8 cellular contexts compared by ENCODE assay signal in the genomic region with DNA sequence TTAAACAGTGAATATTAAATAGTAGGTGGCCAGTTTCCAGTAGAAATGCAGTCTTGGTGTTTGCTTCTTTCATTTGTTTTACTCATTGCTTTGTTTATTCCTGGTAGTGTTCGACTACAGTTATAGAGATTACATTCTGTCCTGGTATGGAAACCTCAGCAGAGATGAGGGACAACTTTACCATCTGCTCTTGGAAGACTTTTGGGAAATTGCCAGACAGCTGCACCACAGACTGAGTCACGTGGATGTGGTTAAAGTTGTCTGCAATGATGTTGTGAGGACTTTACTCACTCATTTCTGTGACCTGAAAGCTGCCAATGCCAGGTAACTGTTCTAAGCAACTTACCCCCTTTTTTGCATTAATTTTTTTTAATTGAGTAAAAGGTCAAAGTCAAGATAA. TPM values are rescaled to one million over a fixed set of nuclear protein-coding genes. Genes with fewer than 3 reads are reported as not detected.
DNase-seq lines count a peak whose midpoint lies in the region; ATAC-seq, FAIRE-seq and TF ChIP-seq lines count a peak whose summit lies in the region.
"Not testable (repeated sequence)": the region's sequence is repeated elsewhere in the genome, so short reads cannot be mapped to it uniquely, and the experiment has no call there.

No MANE protein-coding gene starts in this region.

- peak; percentile 90 for FAIRE-seq in RCC 7860 (lab: Jason Lieb, UNC)

- H3K36me3 Mint-ChIP-seq in activated naive CD8-positive, alpha-beta T cell; memory B cell: not testable (repeated sequence)

- not testable (repeated sequence) for H3K4me3 ChIP-seq in fibroblast of mammary gland (ENCODE audit: control insufficient read depth, low read depth, low read length)

- peaks cover 24% of the 10 kb centered on the region for H3K4me1 Mint-ChIP-seq in activated naive CD8-positive, alpha-beta T cell (ENCODE audit: low read depth)
- peaks cover 39% of the 10 kb centered on the region for H3K4me1 Mint-ChIP-seq in memory B cell

- not testable (repeated sequence) for TF ChIP-seq CTCF in fibroblast of mammary gland (conservative IDR thresholded peaks at IDR 0.05; ENCODE audit: control insufficient read depth, insufficient read depth, low read depth, low read length)

- H3K4me3 Mint-ChIP-seq in activated naive CD8-positive, alpha-beta T cell; memory B cell: not testable (repeated sequence)

- H3K27me3 Mint-ChIP-seq in activated naive CD8-positive, alpha-beta T cell; memory B cell: not testable (repeated sequence)

- not testable (repeated sequence) for H3K9me3 Mint-ChIP-seq in activated naive CD8-positive, alpha-beta T cell (ENCODE audit: low read depth); memory B cell

- H3K27ac Mint-ChIP-seq in activated naive CD8-positive, alpha-beta T cell: peak overlapping the region; percentile 43
- not testable (repeated sequence) for H3K27ac Mint-ChIP-seq in memory B cell

- peak; percentile 40 for ATAC-seq in memory B cell (ENCODE audit: low read depth)

- DNase-seq in DMS153 treated with DMSO at 0.1 percent for 48 hours (lab: John Stamatoyannopoulos, UW; ENCODE audit: unreplicated experiment) (peak; percentile 7), H4 (ENCODE audit: low spot score) (peak; percentile 67), M059J (ENCODE audit: low read depth) (peak; percentile 78), RCC 7860 (ENCODE audit: low spot score) (peak; percentile 10), fibroblast of mammary gland (ENCODE audit: low read depth) (peak; percentile 89), superior temporal gyrus (ENCODE audit: extremely low spot score) (peak; percentile 64)
- not testable (repeated sequence) for DNase-seq in memory B cell (ENCODE audit: low spot score in 2 of 2)

RNA-seq across cellular contexts. Expression of a gene that starts 49.3 kb away (rescaled TPM):
- total RNA-seq in H4 (2014; rRNA removed; shearing (Covaris generic)): 8.3 and 8.8 TPM in 2 replicates
- total RNA-seq in M059J (2014; rRNA removed; shearing (Covaris generic)): 14.5 and 19.8 TPM in 2 replicates

RNA-seq across cellular contexts. Expression of a gene that starts 54.9 kb away (rescaled TPM):
- 17.6 and 27.7 TPM in 2 replicates for total RNA-seq in H4 (2014; rRNA removed; shearing (Covaris generic))
- 15.3 and 20.4 TPM in 2 replicates for total RNA-seq in M059J (2014; rRNA removed; shearing (Covaris generic))
